1 cellular context compared by ENCODE assay signal in genomic region chr16:1712791-1713261, GRCh38.
TF ChIP-seq lines count a peak whose summit lies in the region.

No MANE protein-coding gene starts in this region.

TF ChIP-seq in GM23338, 12 proteins besides CTCF, POLR2A, EP300 and RAD21 (continued from another document):
- TF ChIP-seq ZNF462 (CRISPR knock-in tag; IDR thresholded peaks at IDR 0.05) (no peak), ETS1 (IDR thresholded peaks at IDR 0.05) (no peak), NANOG (IDR thresholded peaks at IDR 0.05; ENCODE audit: borderline replicate concordance) (no peak), JUNB (IDR thresholded peaks at IDR 0.05; ENCODE audit: unreplicated experiment) (no peak), ZNF331 (CRISPR knock-in tag; IDR thresholded peaks at IDR 0.05; ENCODE audit: low read depth) (no peak), ZNF114 (CRISPR knock-in tag; IDR thresholded peaks at IDR 0.05) (no peak)
